10 cellular contexts compared by ENCODE assay signal in genomic region chr5:130652178-130652577, GRCh38.
A peak's percentile ranks its signal among the peaks of the same experiment; 100 is the strongest.
DNase-seq lines count a peak whose midpoint lies in the region; FAIRE-seq and TF ChIP-seq lines count a peak whose summit lies in the region.
"Had no signal": no experiment of that assay in that cellular context is flagged by ENCODE, and none has a peak within 500 bp of the region (broad histone marks: within the 10 kb centered on the region; RNA-seq: fewer than 3 reads in every experiment).

No MANE protein-coding gene starts in this region.

- H4K91ac ChIP-seq in mesenchymal stem cell (ENCODE audit: low read length): no peak overlapping the region

- H3K4ac ChIP-seq in mesenchymal stem cell (ENCODE audit: low read depth in 1 of 2, low read length in 2 of 2): no peak overlapping the region

- no peak for TF ChIP-seq CTCF in bronchial epithelial cell (IDR thresholded peaks at IDR 0.05; ENCODE audit: insufficient read depth, low read length, severe bottlenecking)

- peak; percentile 18 for FAIRE-seq in bronchial epithelial cell (lab: Jason Lieb, UNC)

- no peaks in the 10 kb centered on the region for H3K9me3 ChIP-seq in mesenchymal stem cell (ENCODE audit: control insufficient read depth, low read length)
- H3K9me3 ChIP-seq: Caco-2, prostate gland had no signal

- H3K27me3 ChIP-seq in bronchial epithelial cell (ENCODE audit: control insufficient read depth, insufficient read depth, low read length) (no peaks in the 10 kb centered on the region), mesenchymal stem cell (ENCODE audit: control insufficient read depth in 1 of 2, insufficient read depth in 1 of 2, low read length in 2 of 2) (no peaks in the 10 kb centered on the region)

- no peak overlapping the region for H3K27ac ChIP-seq in mesenchymal stem cell (ENCODE audit: low read length, poor library complexity, severe bottlenecking)
- H3K27ac ChIP-seq: prostate gland had no signal

- no peak overlapping the region for H3K9ac ChIP-seq in mesenchymal stem cell (ENCODE audit: low read length)

- no peaks in the 10 kb centered on the region for H3K79me1 ChIP-seq in mesenchymal stem cell (replicated peaks; ENCODE audit: low read length, poor library complexity, severe bottlenecking)

- H3K36me3 ChIP-seq in bronchial epithelial cell (ENCODE audit: control insufficient read depth, insufficient read depth, low read length): no peaks in the 10 kb centered on the region
- no peaks in the 10 kb centered on the region for H3K36me3 ChIP-seq in mesenchymal stem cell (ENCODE audit: control insufficient read depth in 1 of 2, insufficient read depth in 2 of 2, low read depth in 1 of 2, low read length in 2 of 2)
- H3K36me3 ChIP-seq: prostate gland had no signal

- H2BK15ac ChIP-seq in mesenchymal stem cell (ENCODE audit: low read depth, poor library complexity, severe bottlenecking): no peak overlapping the region

- H3K4me1 ChIP-seq in mesenchymal stem cell (ENCODE audit: control insufficient read depth, insufficient read depth, low read depth, low read length): peaks cover 1% of the 10 kb centered on the region
- H3K4me1 ChIP-seq: Caco-2, prostate gland had no signal

- no peak overlapping the region for H3K14ac ChIP-seq in mesenchymal stem cell (ENCODE audit: low read length in 2 of 2)

- no peak overlapping the region for H2BK12ac ChIP-seq in mesenchymal stem cell (ENCODE audit: low read length in 2 of 2)

- no peak overlapping the region for H3K18ac ChIP-seq in mesenchymal stem cell (ENCODE audit: low read depth in 1 of 2, low read length in 2 of 2)

- no peak overlapping the region for H4K8ac ChIP-seq in mesenchymal stem cell (ENCODE audit: low read length)

- H2AFZ ChIP-seq in mesenchymal stem cell (ENCODE audit: low read depth, low read length): no peak overlapping the region

- no peak overlapping the region for H3K23ac ChIP-seq in mesenchymal stem cell (ENCODE audit: low read length in 2 of 2)

- WGBS in mesenchymal stem cell: 3% methylated on average over 2 of the region's 2 CpGs

- no peak overlapping the region for H2BK5ac ChIP-seq in mesenchymal stem cell (ENCODE audit: low read depth, low read length, poor library complexity, severe bottlenecking)

- DNase-seq in DMS53 treated with DMSO at 0.1 percent for 48 hours (lab: John Stamatoyannopoulos, UW; ENCODE audit: unreplicated experiment): peak; percentile 43
- peak; percentile 82 for DNase-seq in LHCN-M2 (ENCODE audit: low read depth)
- DNase-seq in bronchial epithelial cell (ENCODE audit: low read depth): peak; percentile 100
- peak; percentile 84 for DNase-seq in mesenchymal stem cell
- DNase-seq in NCI-H2196 treated with DMSO at 0.1 percent for 48 hours (lab: John Stamatoyannopoulos, UW; ENCODE audit: unreplicated experiment): no peak
- no peak for DNase-seq in NCI-H2107 (lab: John Stamatoyannopoulos, UW)
- DNase-seq in NCI-H1417 treated with DMSO at 0.1 percent for 48 hours (lab: John Stamatoyannopoulos, UW): no peak
- DNase-seq: Caco-2, NCI-H1092 had no signal

- H2AK5ac ChIP-seq in mesenchymal stem cell (ENCODE audit: low read length, severe bottlenecking): no peak overlapping the region

- H2BK120ac ChIP-seq in mesenchymal stem cell (ENCODE audit: low read depth, low read length): no peak overlapping the region

- no peak overlapping the region for H3K4me3 ChIP-seq in bronchial epithelial cell (ENCODE audit: low read depth, low read length)
- no peak overlapping the region for H3K4me3 ChIP-seq in mesenchymal stem cell (ENCODE audit: insufficient read depth in 1 of 2, low read depth in 1 of 2, low read length in 2 of 2)
- H3K4me3 ChIP-seq: prostate gland had no signal

- H3K4me2 ChIP-seq in mesenchymal stem cell (ENCODE audit: low read length, poor library complexity, severe bottlenecking): no peak overlapping the region

Comparison
In these comparisons a context has a peak if more than half of its experiments do, and no peak if none do; other contexts are left out.
1. DNase-seq: peak in DMS53 treated with DMSO at 0.1 percent for 48 hours (single experiment), LHCN-M2 (single experiment), bronchial epithelial cell (single experiment) and mesenchymal stem cell (single experiment); none in NCI-H2196 treated with DMSO at 0.1 percent for 48 hours (single experiment), NCI-H2107 (single experiment) and NCI-H1417 treated with DMSO at 0.1 percent for 48 hours (single experiment).